4 cellular contexts compared by ENCODE assay signal in the genomic region with DNA sequence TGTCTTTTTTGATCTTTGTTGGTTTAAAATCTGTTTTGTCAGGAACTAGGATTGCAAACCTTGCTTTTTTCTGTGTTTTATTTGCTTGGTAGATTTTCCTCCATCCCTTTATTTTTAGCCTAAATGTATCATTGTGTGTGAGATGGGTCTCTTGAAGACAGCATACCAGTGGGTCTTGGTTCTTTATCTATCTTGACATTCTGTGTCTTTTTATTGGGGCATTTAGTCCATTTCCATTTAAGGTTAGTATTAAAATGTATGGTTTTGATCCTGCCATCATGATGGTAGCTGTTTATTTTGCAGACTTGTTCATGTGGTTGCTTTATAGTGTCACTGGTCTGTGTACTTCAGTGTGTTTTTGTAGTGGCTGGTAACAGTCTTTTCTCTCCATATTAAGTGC.
"Had no signal": no experiment of that assay in that cellular context is flagged by ENCODE, and none has a peak within 500 bp of the region (broad histone marks: within the 10 kb centered on the region; RNA-seq: fewer than 3 reads in every experiment).

No MANE protein-coding gene starts in this region.

- H3K4me1 ChIP-seq: HAP-1 had no signal

- ATAC-seq: GM23338, HCT116 had no signal

- H3K4me3 ChIP-seq: GM23248, GM23338, HAP-1 had no signal

- H3K36me3 ChIP-seq: HAP-1 had no signal

- H3K27ac ChIP-seq: GM23248 had no signal
